ENCODE assay signal across 8 cellular contexts in genomic region chr1:156102634-156103511, GRCh38. TPM values are rescaled to one million over a fixed set of nuclear protein-coding genes. Genes with fewer than 3 reads are reported as not detected.
A peak's percentile ranks its signal among the peaks of the same experiment; 100 is the strongest.
DNase-seq lines count a peak whose midpoint lies in the region; TF ChIP-seq lines count a peak whose summit lies in the region.

No MANE protein-coding gene starts in this region.

- H3K27me3 ChIP-seq in muscle layer of duodenum (ENCODE audit: low read depth, low read length), result no peaks in the 10 kb centered on the region

- in situ Hi-C loops in KBM-7 (cut with MboI; ENCODE audit: low pct_unique_long_range_greater_than_20kb, low sequenced_read_pairs), result no loop called here

- POLR2A ChIA-PET in AG04449 (lab: Yijun Ruan, JAX), result interaction anchor here (0.5 to 5.9 kb wide), 11 partner anchors 13 to 131 kb away, joined by 3 to 62 read pairs (median 4); partner anchors contain the start of genes LMNA and MEX3A

- TF ChIP-seq CTCF in AG04449 (IDR thresholded peaks at IDR 0.05; ENCODE audit: insufficient read depth, low read length, missing control alignments), result no peak

- CTCF ChIA-PET in AG04449 (lab: Yijun Ruan, JAX), result interaction anchor here (0.7 to 29.5 kb wide), 5 partner anchors 9 to 126 kb away, joined by 3 to 1837 read pairs (median 15); partner anchors contain the start of genes LMNA, MEX3A and SEMA4A

- peaks cover 0 to 3% of the 10 kb centered on the region in 2 donors for H3K36me3 ChIP-seq in muscle layer of duodenum (ENCODE audit: control insufficient read depth in 1 of 2, insufficient read depth in 2 of 2, low read length in 2 of 2)

- peak overlapping the region; percentile 10 for H3K27ac ChIP-seq in cingulate gyrus (ENCODE audit: low read depth, low read length)
- H3K27ac ChIP-seq in muscle layer of duodenum (ENCODE audit: low read length), result peak overlapping the region; percentile 98

- peaks cover 41 to 67% of the 10 kb centered on the region in 2 donors for H3K4me1 ChIP-seq in muscle layer of duodenum (ENCODE audit: control insufficient read depth in 1 of 2, insufficient read depth in 2 of 2, low read length in 2 of 2)

- H3K9me3 ChIP-seq in muscle layer of duodenum (ENCODE audit: control insufficient read depth in 1 of 2, low read length in 2 of 2), result no peaks in the 10 kb centered on the region

- DNase-seq in AG04449 (ENCODE audit: low read depth, low spot score) (no peak), KBM-7 (peak; percentile 51), NCI-H1417 (lab: John Stamatoyannopoulos, UW) (no peak), AG08395 (ENCODE audit: low spot score) (no peak), SK-N-DZ (ENCODE audit: low spot score) (no peak), NCI-H2029 treated with DMSO at 0.1 percent for 48 hours (lab: John Stamatoyannopoulos, UW) (no peak)

- H3K4me3 ChIP-seq in AG04449 (ENCODE audit: low read depth, low read length), result peak overlapping the region; percentile 23; the same call in 1 of the 2 replicates
- H3K4me3 ChIP-seq in muscle layer of duodenum (ENCODE audit: low read depth in 1 of 2, low read length in 2 of 2), result peak overlapping the region; percentile 26 to 55

RNA-seq across cellular contexts. Expression of gene LMNA, which starts 11.6 kb away (rescaled TPM):
- polyA plus RNA-seq in SK-N-DZ (2014; cell fraction: cytosol; rRNA removed), result 18.7 and 26.6 TPM in 2 replicates
- polyA plus RNA-seq in SK-N-DZ (2014; cell fraction: nucleus; rRNA removed), result 41.9 and 45.0 TPM in 2 replicates

RNA-seq across cellular contexts. Expression of gene MEX3A, which starts 20.6 kb away (rescaled TPM):
- 52.8 and 57.8 TPM in 2 replicates for polyA plus RNA-seq in SK-N-DZ (2014; cell fraction: cytosol; rRNA removed)
- 24.5 and 43.5 TPM in 2 replicates for polyA plus RNA-seq in SK-N-DZ (2014; cell fraction: nucleus; rRNA removed)

RNA-seq across cellular contexts. Expression of gene RAB25, which starts 41.9 kb away (rescaled TPM):
- 0.30 and 0.85 TPM in 2 replicates for polyA plus RNA-seq in SK-N-DZ (2014; cell fraction: cytosol; rRNA removed)
- polyA plus RNA-seq in SK-N-DZ (2014; cell fraction: nucleus; rRNA removed), result not detected in 2 replicates

RNA-seq across cellular contexts. Expression of gene LAMTOR2, which starts 48.3 kb away (rescaled TPM):
- polyA plus RNA-seq in SK-N-DZ (2014; cell fraction: cytosol; rRNA removed), result 43.7 and 52.4 TPM in 2 replicates
- polyA plus RNA-seq in SK-N-DZ (2014; cell fraction: nucleus; rRNA removed), result 21.0 and 33.7 TPM in 2 replicates

RNA-seq across cellular contexts. Expression of gene UBQLN4, which starts 49.3 kb away (rescaled TPM):
- polyA plus RNA-seq in SK-N-DZ (2014; cell fraction: cytosol; rRNA removed), result 49.8 and 51.3 TPM in 2 replicates
- polyA plus RNA-seq in SK-N-DZ (2014; cell fraction: nucleus; rRNA removed), result 78.6 and 82.4 TPM in 2 replicates
